19 cellular contexts compared by ENCODE assay signal in the genomic region with DNA sequence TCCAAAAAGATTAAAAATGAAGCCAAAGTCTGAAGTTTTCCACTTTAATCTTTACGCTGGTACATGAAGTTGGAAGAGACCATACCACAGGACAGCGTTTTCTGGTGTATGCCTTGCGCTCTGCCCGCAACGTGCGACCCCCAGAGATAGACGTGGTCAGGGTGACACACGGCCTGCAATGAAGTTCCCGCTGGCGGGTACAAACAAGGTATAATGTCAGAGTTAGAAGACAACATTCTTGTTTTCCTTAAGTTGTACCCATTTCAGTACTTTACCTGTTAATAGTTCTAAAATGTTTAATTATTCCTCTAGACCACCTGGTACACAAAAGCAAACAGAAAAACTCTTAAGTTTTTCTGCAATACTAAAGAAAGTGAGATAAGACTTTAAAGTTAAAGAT. TPM values are rescaled to one million over a fixed set of nuclear protein-coding genes. Genes with fewer than 3 reads are reported as not detected.
DNase-seq lines count a peak whose midpoint lies in the region; ATAC-seq and TF ChIP-seq lines count a peak whose summit lies in the region.
"Had no signal": no experiment of that assay in that cellular context is flagged by ENCODE, and none has a peak within 500 bp of the region (broad histone marks: within the 10 kb centered on the region; RNA-seq: fewer than 3 reads in every experiment).

No MANE protein-coding gene starts in this region.

- H3K4me1 ChIP-seq in GM23338 (ENCODE audit: insufficient read depth) (peaks cover 13% of the 10 kb centered on the region), PC-3 (ENCODE audit: insufficient read depth, low read length) (peaks cover 40% of the 10 kb centered on the region), endodermal cell (ENCODE audit: control insufficient read depth, insufficient read depth, low read length) (no peaks in the 10 kb centered on the region), osteoblast (ENCODE audit: insufficient read depth, low read length) (peaks cover 44% of the 10 kb centered on the region), ovary (ENCODE audit: insufficient read depth) (peaks cover 4% of the 10 kb centered on the region)

- H3K4me3 ChIP-seq in GM23338 (0 out of 2 replicates have a peak overlapping the region, but pooled peaks have one; percentile 99), PC-3 (ENCODE audit: low read length) (peak overlapping the region; percentile 40; the same call in 1 of the 2 replicates), endodermal cell (ENCODE audit: low read length) (peak overlapping the region; percentile 91), osteoblast (ENCODE audit: insufficient read depth, low read length) (no peak overlapping the region), ovary (no peak overlapping the region)

- H3K4me1 Mint-ChIP-seq in GM23338 (peaks cover 14% of the 10 kb centered on the region), endodermal cell (peaks cover 25% of the 10 kb centered on the region)

- H3K9me2 ChIP-seq in GM23338 (ENCODE audit: insufficient read depth), result no peaks in the 10 kb centered on the region
- no peaks in the 10 kb centered on the region for H3K9me2 ChIP-seq in PC-3 (replicated peaks; ENCODE audit: low read length)

- no peak for ATAC-seq in GM23338
- ATAC-seq in PC-3, result no peak
- ATAC-seq: left lobe of liver; stimulated activated memory B cell treated with anti-CD40 and anti-IgM and Interleukin-4, amounts not matched to agents 10 μg/mL and 1 μg/mL and 100 μg/mL, for 72 hours had no signal

- H3K36me3 ChIP-seq in GM23338 (ENCODE audit: insufficient read depth) (peaks cover 49% of the 10 kb centered on the region), PC-3 (ENCODE audit: low read depth, low read length) (peaks cover 48% of the 10 kb centered on the region), endodermal cell (ENCODE audit: control insufficient read depth, insufficient read depth, low read length) (peaks cover 66% of the 10 kb centered on the region), osteoblast (ENCODE audit: insufficient read depth, low read length) (peaks cover 55% of the 10 kb centered on the region), ovary (no peaks in the 10 kb centered on the region)

- H3K27me3 Mint-ChIP-seq in GM23338 (ENCODE audit: insufficient read depth, low read depth, poor library complexity) (peaks cover 25% of the 10 kb centered on the region), endodermal cell (ENCODE audit: insufficient read depth) (no peaks in the 10 kb centered on the region)
- H3K27me3 Mint-ChIP-seq: stimulated activated memory B cell treated with anti-CD40 and anti-IgM and Interleukin-4, amounts not matched to agents 10 μg/mL and 1 μg/mL and 100 μg/mL, for 72 hours had no signal

- H4K20me1 ChIP-seq in GM23338 (replicated peaks; ENCODE audit: insufficient read depth) (peaks cover 43% of the 10 kb centered on the region), PC-3 (ENCODE audit: low read length) (peaks cover 57% of the 10 kb centered on the region), osteoblast (ENCODE audit: insufficient read depth, low read length) (peaks cover 66% of the 10 kb centered on the region)

- H3K9ac ChIP-seq in PC-3 (ENCODE audit: low read length), result no peak overlapping the region
- no peak overlapping the region for H3K9ac ChIP-seq in endodermal cell (ENCODE audit: extremely low read depth, low read length, poor library complexity, severe bottlenecking)

- H3K4me2 ChIP-seq in GM23338, result no peak overlapping the region
- peak overlapping the region; percentile 93 for H3K4me2 ChIP-seq in PC-3 (ENCODE audit: low read length)
- H3K4me2 ChIP-seq in osteoblast (ENCODE audit: insufficient read depth, low read length), result peak overlapping the region; percentile 35

- H3F3A ChIP-seq in GM23338 (replicated peaks; ENCODE audit: low read depth) (peaks cover 58% of the 10 kb centered on the region), PC-3 (ENCODE audit: low read length, unreplicated experiment) (peaks cover 19% of the 10 kb centered on the region)

- H3K27ac ChIP-seq in GM23338 (ENCODE audit: low read depth), result no peak overlapping the region
- no peak overlapping the region for H3K27ac ChIP-seq in PC-3 (ENCODE audit: low read length)
- H3K27ac ChIP-seq in endodermal cell (ENCODE audit: low read depth, low read length), result no peak overlapping the region
- H3K27ac ChIP-seq in osteoblast (ENCODE audit: low read depth, low read length), result no peak overlapping the region
- H3K27ac ChIP-seq in ovary, result no peak overlapping the region
- H3K27ac ChIP-seq: tibial artery, VCaP had no signal

- TF ChIP-seq EP300 in ovary (IDR thresholded peaks at IDR 0.05), result no peak

- DNase-seq in GM23338 (ENCODE audit: low spot score) (no peak), PC-3 (no peak), endodermal cell (no peak), osteoblast (ENCODE audit: insufficient read length, low spot score, missing footprints) (no peak), NCI-H2107 (lab: John Stamatoyannopoulos, UW) (no peak), ovary (no peak), erythroblast (lab: John Stamatoyannopoulos, UW) (no peak)
- DNase-seq: amniotic stem cell, Caco-2, caudate nucleus, NCI-H1417 treated with DMSO at 0.1 percent for 48 hours, NCI-H524, SHP77, tibial artery had no signal

- H3K79me2 ChIP-seq in GM23338 (replicated peaks; ENCODE audit: insufficient read depth), result peaks cover 46% of the 10 kb centered on the region
- peaks cover 51% of the 10 kb centered on the region for H3K79me2 ChIP-seq in PC-3 (ENCODE audit: low read length)
- H3K79me2 ChIP-seq in osteoblast (ENCODE audit: insufficient read depth, low read length), result peaks cover 40% of the 10 kb centered on the region

- H3K36me3 Mint-ChIP-seq in GM23338 (ENCODE audit: low read depth) (peaks cover 66% of the 10 kb centered on the region), endodermal cell (ENCODE audit: low read depth) (peaks cover 60% of the 10 kb centered on the region)

- intact Hi-C loops in PC-3 (cut with micrococcal nuclease), result loop anchor here (10.0 kb wide), 1 partner anchor 1401 kb away; no protein-coding TSS in a partner anchor
- intact Hi-C loops in ovary (cut with DNase I), result loop anchor here in 2 of 4 donors (5.0 kb wide), 1 partner anchor 53 kb away; a partner anchor contains a TSS

- peak overlapping the region; percentile 100; the same call in 1 of the 3 replicates for H3K4me3 Mint-ChIP-seq in GM23338
- peak overlapping the region; percentile 100 for H3K4me3 Mint-ChIP-seq in endodermal cell
- H3K4me3 Mint-ChIP-seq: stimulated activated memory B cell treated with anti-CD40 and anti-IgM and Interleukin-4, amounts not matched to agents 10 μg/mL and 1 μg/mL and 100 μg/mL, for 72 hours; T-helper 1 cell treated with Interleukin-12 subunit alpha and Interleukin-12 subunit beta and Interleukin-4 antibody, amounts not matched to agents 30 μg/mL and 1 μg/mL, for 36 hours had no signal

- WGBS in endodermal cell (ENCODE audit: insufficient coverage in 1 of 2, insufficient read length in 1 of 2), 2 experiments, result 96 to 98% methylated on average over 7 to 10 of the region's 10 CpGs
- WGBS in ovary, 3 donors, result 84 to 87% (median 86%) methylated on average over 10 of the region's 10 CpGs

- CTCF ChIA-PET in PC-3 (lab: Charles Lee), result no interaction called here

- BruUV-seq in PC-3 (replicated peaks; lab: Mats Ljungman, UMichigan), result no TSS peak

- no peak for TF ChIP-seq POLR2A in ovary (IDR thresholded peaks at IDR 0.05)
- TF ChIP-seq POLR2A in erythroblast (IDR thresholded peaks at IDR 0.05; ENCODE audit: low read length), result no peak

- POLR2A ChIA-PET in PC-3 (lab: Charles Lee; ENCODE audit: unreplicated experiment), result no interaction called here

- H3K27me3 ChIP-seq in GM23338 (ENCODE audit: insufficient read depth), result no peaks in the 10 kb centered on the region
- H3K27me3 ChIP-seq in PC-3 (ENCODE audit: low read length), result no peaks in the 10 kb centered on the region
- no peaks in the 10 kb centered on the region for H3K27me3 ChIP-seq in endodermal cell (ENCODE audit: control insufficient read depth, insufficient read depth, low read length, poor library complexity, severe bottlenecking)
- no peaks in the 10 kb centered on the region for H3K27me3 ChIP-seq in osteoblast (ENCODE audit: insufficient read depth, low read length)
- no peaks in the 10 kb centered on the region for H3K27me3 ChIP-seq in ovary
- H3K27me3 ChIP-seq: tibial artery had no signal

- no peak for TF ChIP-seq CTCF in GM23338 (conservative IDR thresholded peaks at IDR 0.05; ENCODE audit: low read depth in 2 of 2)
- TF ChIP-seq CTCF in PC-3 (conservative IDR thresholded peaks at IDR 0.05; ENCODE audit: low read depth, low read length), result no peak
- no peak for TF ChIP-seq CTCF in endodermal cell (conservative IDR thresholded peaks at IDR 0.05)
- TF ChIP-seq CTCF in osteoblast (IDR thresholded peaks at IDR 0.05; ENCODE audit: extremely low read depth, low read depth, low read length), result no peak
- no peak for TF ChIP-seq CTCF in ovary (IDR thresholded peaks at IDR 0.05)

- H2AFZ ChIP-seq in GM23338 (no peak overlapping the region), PC-3 (ENCODE audit: low read length) (no peak overlapping the region), osteoblast (ENCODE audit: low read length) (no peak overlapping the region)

- no peaks in the 10 kb centered on the region for H3K9me3 ChIP-seq in PC-3 (ENCODE audit: low read length)
- H3K9me3 ChIP-seq in endodermal cell (ENCODE audit: control insufficient read depth, low read length), result no peaks in the 10 kb centered on the region
- H3K9me3 ChIP-seq in osteoblast (ENCODE audit: low read depth, low read length), result no peaks in the 10 kb centered on the region
- H3K9me3 ChIP-seq in ovary, result no peaks in the 10 kb centered on the region
- H3K9me3 ChIP-seq: Caco-2, tibial artery had no signal

- H3K27ac Mint-ChIP-seq in GM23338 (no peak overlapping the region; the same call in 1 of the 2 replicates), endodermal cell (no peak overlapping the region)
- H3K27ac Mint-ChIP-seq: activated T-helper 2 cell treated with anti-CD3 and anti-CD28 coated beads, Interferon-gamma antibody, Interleukin-2, Interleukin-4, amounts not matched to agents 10 μg/mL and 5 μg/mL and 100 μg/mL, durations not matched to agents 14 hours and 24 hours and 36 hours; stimulated activated memory B cell treated with anti-CD40 and anti-IgM and Interleukin-4, amounts not matched to agents 10 μg/mL and 1 μg/mL and 100 μg/mL, for 72 hours; T-helper 1 cell treated with Interleukin-12 subunit alpha and Interleukin-12 subunit beta and Interleukin-4 antibody, amounts not matched to agents 30 μg/mL and 1 μg/mL, for 36 hours had no signal

- H3K9me3 Mint-ChIP-seq in GM23338 (peaks cover 5% of the 10 kb centered on the region; the same call in 2 of the 3 replicates), endodermal cell (no peaks in the 10 kb centered on the region)
- H3K9me3 Mint-ChIP-seq: activated T-helper 2 cell treated with anti-CD3 and anti-CD28 coated beads, Interferon-gamma antibody, Interleukin-2, Interleukin-4, amounts not matched to agents 10 μg/mL and 5 μg/mL and 100 μg/mL, durations not matched to agents 14 hours and 24 hours and 36 hours; stimulated activated memory B cell treated with anti-CD40 and anti-IgM and Interleukin-4, amounts not matched to agents 10 μg/mL and 1 μg/mL and 100 μg/mL, for 72 hours; T-helper 1 cell treated with Interleukin-12 subunit alpha and Interleukin-12 subunit beta and Interleukin-4 antibody, amounts not matched to agents 30 μg/mL and 1 μg/mL, for 36 hours had no signal

RNA-seq across cellular contexts. Expression of a gene that starts 4.8 kb away (rescaled TPM):
- total RNA-seq in GM23338 (2014; rRNA removed; shearing (Covaris generic)), result 243 and 250 TPM in 2 replicates
- polyA plus RNA-seq in GM23338 (2016; fragmentation: Nextera tagmentation; extraction: Ambion mirVana) (336 and 354 TPM in 2 replicates), ovary (100 to 1,000 TPM; 314 to 381 TPM)
- total RNA-seq in PC-3 (2014; rRNA removed) (207 and 215 TPM in 2 replicates), endodermal cell (100 to 1,000 TPM; 368 to 383 TPM), osteoblast (142 and 143 TPM in 2 replicates), ovary (100 to 1,000 TPM; 204 to 406 (median 337) TPM)
- polyA plus RNA-seq in endodermal cell (2013, experiment 1 of 2), result 443 TPM
- 434 TPM for polyA plus RNA-seq in endodermal cell (2013, experiment 2 of 2)

RNA-seq across cellular contexts. Expression of a gene that starts 4.9 kb away (rescaled TPM):
- 105 and 131 TPM in 2 replicates for total RNA-seq in GM23338 (2014; rRNA removed; shearing (Covaris generic))
- polyA plus RNA-seq in GM23338 (2016; fragmentation: Nextera tagmentation; extraction: Ambion mirVana) (137 and 146 TPM in 2 replicates), ovary (10 to 100 TPM; 23.5 to 27.3 TPM)
- total RNA-seq in PC-3 (2014; rRNA removed) (32.0 and 37.5 TPM in 2 replicates), endodermal cell (10 to 100 TPM; 47.1 to 57.3 TPM), osteoblast (35.4 and 38.4 TPM in 2 replicates), ovary (10 to 100 TPM; 16.1 to 34.2 (median 24.1) TPM)
- 53.9 TPM for polyA plus RNA-seq in endodermal cell (2013, experiment 1 of 2)
- polyA plus RNA-seq in endodermal cell (2013, experiment 2 of 2), result 50.4 TPM

RNA-seq across cellular contexts. Expression of a gene that starts 51.7 kb away (rescaled TPM):
- 245 and 308 TPM in 2 replicates for total RNA-seq in GM23338 (2014; rRNA removed; shearing (Covaris generic))
- polyA plus RNA-seq in GM23338 (2016; fragmentation: Nextera tagmentation; extraction: Ambion mirVana), result 768 and 785 TPM in 2 replicates
- 86.4 and 136 TPM in 2 replicates for total RNA-seq in PC-3 (2014; rRNA removed)
- 100 to 1,000 TPM; 462 to 562 TPM for total RNA-seq in endodermal cell
- polyA plus RNA-seq in endodermal cell (2013, experiment 1 of 2), result 407 TPM
- polyA plus RNA-seq in endodermal cell (2013, experiment 2 of 2), result 365 TPM
- 19.2 and 19.4 TPM in 2 replicates for total RNA-seq in osteoblast
- total RNA-seq in ovary, result 100 to 1,000 TPM in 6 of 7 donors, 10 to 100 TPM in 1; 85.1 to 243 (median 185) TPM
- 100 to 1,000 TPM; 168 to 520 TPM for polyA plus RNA-seq in ovary

Comparison
In these comparisons a context has a peak if more than half of its experiments do, and no peak if none do; other contexts are left out.
1. H3K4me3 ChIP-seq: peak in GM23338 (single experiment), PC-3 (single experiment) and endodermal cell (single experiment); none in osteoblast (single experiment) and ovary (single experiment).